In genomic region chr2:43082111-43082877, GRCh38 we compare ENCODE assay signal across 9 cellular contexts.
DNase-seq lines count a peak whose midpoint lies in the region; ATAC-seq, FAIRE-seq and TF ChIP-seq lines count a peak whose summit lies in the region.
"Had no signal": no experiment of that assay in that cellular context is flagged by ENCODE, and none has a peak within 500 bp of the region (broad histone marks: within the 10 kb centered on the region; RNA-seq: fewer than 3 reads in every experiment).

No MANE protein-coding gene starts in this region.

- H3K79me1 ChIP-seq in H1 (ENCODE audit: low read depth, low read length) (no peaks in the 10 kb centered on the region), mesenchymal stem cell (replicated peaks; ENCODE audit: low read length, poor library complexity, severe bottlenecking) (no peaks in the 10 kb centered on the region)

- FAIRE-seq in H1 (lab: Jason Lieb, UNC): no peak
- FAIRE-seq: colon had no signal

- H3K14ac ChIP-seq in H1 (ENCODE audit: insufficient read length) (no peak overlapping the region), mesenchymal stem cell (ENCODE audit: low read length in 2 of 2) (peak overlapping the region in 1 of 2 experiments; percentile 62)

- H4K91ac ChIP-seq in H1 (replicated peaks; ENCODE audit: insufficient read length, low read length): no peak overlapping the region
- peak overlapping the region; percentile 99 for H4K91ac ChIP-seq in mesenchymal stem cell (ENCODE audit: low read length)

- no peak for TF ChIP-seq RAD21 in H1 (IDR thresholded peaks at IDR 0.05 in 1 of 2, conservative IDR thresholded peaks at IDR 0.05 in 1 of 2; ENCODE audit: low read depth in 2 of 2, low read length in 2 of 2)

- H3K23ac ChIP-seq in H1 (ENCODE audit: insufficient read length): no peak overlapping the region
- peak overlapping the region in 1 of 2 experiments; percentile 75 for H3K23ac ChIP-seq in mesenchymal stem cell (ENCODE audit: low read length in 2 of 2)

- H4K20me1 ChIP-seq in PC-9 (ENCODE audit: insufficient read depth): no peaks in the 10 kb centered on the region
- H4K20me1 ChIP-seq in H1 (replicated peaks in 1 of 2; ENCODE audit: control insufficient read depth in 1 of 2, insufficient read depth in 2 of 2, low read length in 2 of 2): no peaks in the 10 kb centered on the region

- H3K27me3 ChIP-seq in PC-9 (ENCODE audit: insufficient read depth, low read depth) (no peaks in the 10 kb centered on the region), H1 (replicated peaks in 1 of 4; ENCODE audit: control insufficient read depth in 3 of 4, extremely low read depth in 1 of 4, insufficient read depth in 3 of 4, low read length in 3 of 4) (no peaks in the 10 kb centered on the region), mesenchymal stem cell (ENCODE audit: control insufficient read depth in 1 of 2, insufficient read depth in 1 of 2, low read length in 2 of 2) (no peaks in the 10 kb centered on the region), thyroid gland (no peaks in the 10 kb centered on the region)

- H3K36me3 ChIP-seq in PC-9 (ENCODE audit: low read depth): 0 out of 2 replicates have a peak, but pooled peaks cover 4% of the 10 kb centered on the region
- H3K36me3 ChIP-seq in H1 (ENCODE audit: control insufficient read depth in 2 of 4, insufficient read depth in 4 of 4, low read length in 3 of 4): no peaks in the 10 kb centered on the region
- H3K36me3 ChIP-seq in mesenchymal stem cell (ENCODE audit: control insufficient read depth in 1 of 2, insufficient read depth in 2 of 2, low read depth in 1 of 2, low read length in 2 of 2): no peaks in the 10 kb centered on the region
- H3K36me3 ChIP-seq in thyroid gland: no peaks in the 10 kb centered on the region

- H3F3A ChIP-seq in PC-9 (ENCODE audit: insufficient read depth, low read depth): peaks cover 49% of the 10 kb centered on the region; the same call in 1 of the 2 replicates

- H3K23me2 ChIP-seq in H1 (ENCODE audit: low read depth, low read length): 0 out of 2 replicates have a peak, but pooled peaks cover 2% of the 10 kb centered on the region

- H2AFZ ChIP-seq in PC-9: no peak overlapping the region
- H2AFZ ChIP-seq in H1 (ENCODE audit: low read length): no peak overlapping the region
- no peak overlapping the region for H2AFZ ChIP-seq in mesenchymal stem cell (ENCODE audit: low read depth, low read length)

- H3K9me2 ChIP-seq in PC-9 (ENCODE audit: insufficient read depth): no peaks in the 10 kb centered on the region

- intact Hi-C loops in PC-9 (cut with micrococcal nuclease; ENCODE audit: unreplicated experiment): no loop called here
- intact Hi-C loops in thyroid gland (cut with DNase I): no loop called here

- H2BK12ac ChIP-seq in H1 (ENCODE audit: low read depth, low read length) (0 out of 2 replicates have a peak overlapping the region, but pooled peaks have one; percentile 7), mesenchymal stem cell (ENCODE audit: low read length in 2 of 2) (peak overlapping the region; percentile 93 to 98)

- H3K4me3 ChIP-seq in PC-9: no peak overlapping the region
- H3K4me3 ChIP-seq in H1 (ENCODE audit: extremely low read depth in 1 of 4, insufficient read depth in 2 of 4, low read depth in 3 of 4, low read length in 4 of 4): no peak overlapping the region
- no peak overlapping the region for H3K4me3 ChIP-seq in mesenchymal stem cell (ENCODE audit: insufficient read depth in 1 of 2, low read depth in 1 of 2, low read length in 2 of 2)
- no peak overlapping the region for H3K4me3 ChIP-seq in thyroid gland (replicated peaks in 1 of 3)

- no peak for ATAC-seq in HG03520 (IDR thresholded peaks at IDR 0.05; ENCODE audit: unreplicated experiment)
- no peak for ATAC-seq in GM18502 (IDR thresholded peaks at IDR 0.05; ENCODE audit: poor library complexity, unreplicated experiment)

- TF ChIP-seq CTCF in PC-9 (conservative IDR thresholded peaks at IDR 0.05): no peak
- TF ChIP-seq CTCF in H1 (IDR thresholded peaks at IDR 0.05; ENCODE audit: control extremely low read depth in 1 of 3, insufficient read depth in 1 of 3, low read depth in 1 of 3, low read length in 3 of 3): no peak
- TF ChIP-seq CTCF in thyroid gland (IDR thresholded peaks at IDR 0.05): no peak

- H2BK120ac ChIP-seq in H1 (replicated peaks; ENCODE audit: low read depth, low read length) (no peak overlapping the region), mesenchymal stem cell (ENCODE audit: low read depth, low read length) (peak overlapping the region; percentile 99)

- H2BK15ac ChIP-seq in H1 (ENCODE audit: low read length): 0 out of 2 replicates have a peak overlapping the region, but pooled peaks have one; percentile 53
- H2BK15ac ChIP-seq in mesenchymal stem cell (ENCODE audit: low read depth, poor library complexity, severe bottlenecking): peak overlapping the region; percentile 92

- no peak overlapping the region for H3K4ac ChIP-seq in H1 (replicated peaks; ENCODE audit: insufficient read length, low read depth, low read length)
- H3K4ac ChIP-seq in mesenchymal stem cell (ENCODE audit: low read depth in 1 of 2, low read length in 2 of 2): peak overlapping the region; percentile 85 to 94

- no peaks in the 10 kb centered on the region for H3K9me3 ChIP-seq in PC-9 (ENCODE audit: insufficient read depth, low read depth)
- no peaks in the 10 kb centered on the region for H3K9me3 ChIP-seq in H1 (ENCODE audit: insufficient read depth in 2 of 2, low read depth in 1 of 2, low read length in 1 of 2)
- no peaks in the 10 kb centered on the region for H3K9me3 ChIP-seq in mesenchymal stem cell (ENCODE audit: control insufficient read depth, low read length)
- H3K9me3 ChIP-seq in thyroid gland: no peaks in the 10 kb centered on the region

- POLR2A ChIA-PET in PC-9 (lab: Charles Lee; ENCODE audit: unreplicated experiment): no interaction called here
- POLR2A ChIA-PET in H1 (lab: Charles Lee; ENCODE audit: partially characterized antibody): interaction anchor here (1.2 to 2.6 kb wide), 2 partner anchors 17 to 19 kb away, joined by 3 to 10 read pairs; no protein-coding TSS in a partner anchor

- H3K18ac ChIP-seq in H1 (ENCODE audit: extremely low read depth, low read length): no peak overlapping the region
- H3K18ac ChIP-seq in mesenchymal stem cell (ENCODE audit: low read depth in 1 of 2, low read length in 2 of 2): peak overlapping the region; percentile 90 to 98

- 94% methylated on average over 14 of the region's 15 CpGs; no CpG with 5 or more reads in 1 of the 2 experiments for WGBS in H1 (ENCODE audit: extremely low coverage in 1 of 2, insufficient coverage in 1 of 2, insufficient read length in 1 of 2, insufficient replicate concordance in 2 of 2, low coverage in 1 of 2, low lambda C conversion rate in 2 of 2, missing lambda C conversion rate in 1 of 2), 2 experiments
- WGBS in mesenchymal stem cell: 56% methylated on average over 14 of the region's 15 CpGs
- 77 to 87% methylated on average over 13 to 14 of the region's 15 CpGs for WGBS in thyroid gland, 2 donors

- H2AK5ac ChIP-seq in H1 (ENCODE audit: low read depth, low read length): no peak overlapping the region
- peak overlapping the region; percentile 82 for H2AK5ac ChIP-seq in mesenchymal stem cell (ENCODE audit: low read length, severe bottlenecking)

- peaks cover 4% of the 10 kb centered on the region for H3K79me2 ChIP-seq in PC-9 (ENCODE audit: low read depth)
- no peaks in the 10 kb centered on the region for H3K79me2 ChIP-seq in H1 (ENCODE audit: control insufficient read depth in 1 of 2, insufficient read depth in 2 of 2, low read length in 2 of 2)

- H3K4me1 ChIP-seq in PC-9 (replicated peaks; ENCODE audit: insufficient read depth) (peaks cover 57% of the 10 kb centered on the region), H1 (replicated peaks in 1 of 4; ENCODE audit: control insufficient read depth in 3 of 4, insufficient read depth in 4 of 4, low read length in 3 of 4) (peaks cover 0 to 16% (median 8%) of the 10 kb centered on the region in 4 experiments; a peak in 5 of 7 replicates), mesenchymal stem cell (ENCODE audit: control insufficient read depth, insufficient read depth, low read depth, low read length) (peaks cover 48% of the 10 kb centered on the region), thyroid gland (peaks cover 70 to 77% of the 10 kb centered on the region in 2 donors)

- no peak overlapping the region for H3K9ac ChIP-seq in H1 (replicated peaks in 1 of 4; ENCODE audit: extremely low read depth in 1 of 4, low read depth in 3 of 4, low read length in 3 of 4)
- H3K9ac ChIP-seq in mesenchymal stem cell (ENCODE audit: low read length): peak overlapping the region; percentile 53

- BruUV-seq in PC-9 (replicated peaks; lab: Mats Ljungman, UMichigan): no TSS peak

- peak overlapping the region; percentile 5; the same call in 1 of the 2 replicates for H3K27ac ChIP-seq in PC-9
- H3K27ac ChIP-seq in H1 (ENCODE audit: low read depth, low read length): no peak overlapping the region
- peak overlapping the region; percentile 48 for H3K27ac ChIP-seq in mesenchymal stem cell (ENCODE audit: low read length, poor library complexity, severe bottlenecking)
- peak overlapping the region; percentile 49 to 92 (median 85) for H3K27ac ChIP-seq in thyroid gland

- TF ChIP-seq POLR2A in H1 (IDR thresholded peaks at IDR 0.05; ENCODE audit: control extremely low read depth in 1 of 2, low read depth in 2 of 2, low read length in 2 of 2) (no peak), thyroid gland (IDR thresholded peaks at IDR 0.05) (no peak)

- DNase-seq in PC-9 (no peak), H1 (ENCODE audit: low read depth in 1 of 2, low spot score in 2 of 2) (no peak), mesenchymal stem cell (peak; percentile 94), thyroid gland (no peak), HuH-7 (ENCODE audit: low spot score) (no peak), NCI-H128 (lab: John Stamatoyannopoulos, UW; ENCODE audit: unreplicated experiment) (no peak)

- H2BK20ac ChIP-seq in H1 (ENCODE audit: low read length): no peak overlapping the region

- no peak overlapping the region for H3K56ac ChIP-seq in H1 (replicated peaks; ENCODE audit: insufficient read length, low read depth, low read length)

- H4K5ac ChIP-seq in H1 (ENCODE audit: insufficient read length, low read depth, low read length): no peak overlapping the region

- no peak overlapping the region for H2BK5ac ChIP-seq in H1 (ENCODE audit: low read depth, low read length)
- peak overlapping the region; percentile 47 for H2BK5ac ChIP-seq in mesenchymal stem cell (ENCODE audit: low read depth, low read length, poor library complexity, severe bottlenecking)

- CTCF ChIA-PET in PC-9 (lab: Charles Lee) (no interaction called here), H1 (lab: Charles Lee; ENCODE audit: partially characterized antibody) (interaction anchor here (1.0 to 3.8 kb wide), 3 partner anchors 12 to 147 kb away, joined by 3 to 18 read pairs (median 4); no protein-coding TSS in a partner anchor)

- peak overlapping the region; percentile 10; the same call in 1 of the 2 replicates for H3K4me2 ChIP-seq in PC-9
- H3K4me2 ChIP-seq in H1 (ENCODE audit: insufficient read depth in 1 of 2, low read depth in 2 of 2, low read length in 2 of 2): no peak overlapping the region
- H3K4me2 ChIP-seq in mesenchymal stem cell (ENCODE audit: low read length, poor library complexity, severe bottlenecking): no peak overlapping the region

- TF ChIP-seq EP300 in H1 (IDR thresholded peaks at IDR 0.05; ENCODE audit: borderline replicate concordance in 1 of 2, low read depth in 2 of 2, low read length in 2 of 2): no peak

- H4K8ac ChIP-seq in H1 (ENCODE audit: extremely low read depth, insufficient read depth, low read length): no peak overlapping the region
- peak overlapping the region; percentile 97 for H4K8ac ChIP-seq in mesenchymal stem cell (ENCODE audit: low read length)
